12 cellular contexts compared by ENCODE assay signal in genomic region chr20:10857362-10858070, GRCh38.
A peak's percentile ranks its signal among the peaks of the same experiment; 100 is the strongest.
DNase-seq lines count a peak whose midpoint lies in the region; ATAC-seq and TF ChIP-seq lines count a peak whose summit lies in the region.
"Had no signal": no experiment of that assay in that cellular context is flagged by ENCODE, and none has a peak within 500 bp of the region (broad histone marks: within the 10 kb centered on the region; RNA-seq: fewer than 3 reads in every experiment).

No MANE protein-coding gene starts in this region.

- POLR2A ChIA-PET in CD4-positive, alpha-beta memory T cell (lab: Charles Lee; ENCODE audit: partially characterized antibody) = no interaction called here

- DNase-seq in Daoy (ENCODE audit: low read depth) = peak; percentile 57
- DNase-seq in SIG-M5 (lab: John Stamatoyannopoulos, UW) = peak; percentile 71
- DNase-seq in foreskin keratinocyte = peak; percentile 35 to 76
- no peak for DNase-seq in GM13976 (ENCODE audit: low spot score)
- no peak for DNase-seq in CD4-positive, alpha-beta memory T cell
- DNase-seq in coronary artery (ENCODE audit: low spot score) = no peak
- DNase-seq in NK-92 treated with Interleukin-12 subunit alpha and Interleukin-12 subunit beta, amount 100 ng/mL, for 24 hours (lab: John Stamatoyannopoulos, UW) = no peak
- DNase-seq: activated CD4-positive, alpha-beta T cell treated with anti-CD3 and anti-CD28 coated beads for 1 hour; COR-L47; naive B cell had no signal

- in situ Hi-C loops in GM13976 (cut with MboI; ENCODE audit: low sequenced_read_pairs, unreplicated experiment) = no loop called here

- intact Hi-C loops in CD4-positive, alpha-beta memory T cell (cut with micrococcal nuclease) = no loop called here

- no peaks in the 10 kb centered on the region for H3K4me1 Mint-ChIP-seq in CD4-positive, alpha-beta memory T cell
- H3K4me1 Mint-ChIP-seq: naive B cell had no signal

- peaks cover 6% of the 10 kb centered on the region for H3K4me1 ChIP-seq in foreskin keratinocyte
- H3K4me1 ChIP-seq in neutrophil (ENCODE audit: control insufficient read depth in 1 of 2, insufficient read depth in 1 of 2, low read depth in 1 of 2, low read length in 1 of 2) = peaks cover 51 to 55% of the 10 kb centered on the region in 2 experiments
- no peaks in the 10 kb centered on the region for H3K4me1 ChIP-seq in CD4-positive, alpha-beta memory T cell (ENCODE audit: insufficient read depth, low read length)

- TF ChIP-seq CTCF in foreskin keratinocyte (conservative IDR thresholded peaks at IDR 0.05) = no peak
- TF ChIP-seq CTCF in neutrophil (IDR thresholded peaks at IDR 0.05) = no peak
- TF ChIP-seq CTCF in GM13976 (IDR thresholded peaks at IDR 0.05; ENCODE audit: borderline replicate concordance, control extremely low read depth, extremely low read depth, insufficient read depth, missing control alignments) = no peak
- no peak for TF ChIP-seq CTCF in coronary artery (IDR thresholded peaks at IDR 0.05)

- CTCF ChIA-PET in CD4-positive, alpha-beta memory T cell (lab: Charles Lee; ENCODE audit: partially characterized antibody) = no interaction called here

- no peaks in the 10 kb centered on the region for H3K9me3 ChIP-seq in neutrophil
- no peaks in the 10 kb centered on the region for H3K9me3 ChIP-seq in CD4-positive, alpha-beta memory T cell (ENCODE audit: control insufficient read depth in 1 of 2, low read length in 2 of 2)

- no peak for ATAC-seq in foreskin keratinocyte

- peaks cover 0 to 8% (median 3%) of the 10 kb centered on the region in 8 donors for H3K9me3 Mint-ChIP-seq in CD4-positive, alpha-beta memory T cell

- no peak overlapping the region for H3K27ac Mint-ChIP-seq in CD4-positive, alpha-beta memory T cell
- H3K27ac Mint-ChIP-seq: naive B cell had no signal

- H3K4me3 ChIP-seq in neutrophil (ENCODE audit: low read depth in 1 of 2, low read length in 1 of 2) (peak overlapping the region; percentile 20 to 36), coronary artery (no peak overlapping the region)
- no peak overlapping the region for H3K4me3 ChIP-seq in CD4-positive, alpha-beta memory T cell (ENCODE audit: low read length in 2 of 2)
- H3K4me3 ChIP-seq: cardiac muscle cell had no signal

- H3K27me3 Mint-ChIP-seq in CD4-positive, alpha-beta memory T cell = peaks cover 0 to 3% of the 10 kb centered on the region in 2 donors

- no peak overlapping the region for H3K4me3 Mint-ChIP-seq in CD4-positive, alpha-beta memory T cell
- H3K4me3 Mint-ChIP-seq: naive B cell had no signal

- no peaks in the 10 kb centered on the region for H3K36me3 ChIP-seq in neutrophil
- H3K36me3 ChIP-seq in CD4-positive, alpha-beta memory T cell (ENCODE audit: insufficient read depth, low read length) = no peaks in the 10 kb centered on the region
- H3K36me3 ChIP-seq: cardiac muscle cell had no signal

- no peak overlapping the region for H3K27ac ChIP-seq in foreskin keratinocyte
- peak overlapping the region; percentile 89 for H3K27ac ChIP-seq in neutrophil
- no peak overlapping the region for H3K27ac ChIP-seq in CD4-positive, alpha-beta memory T cell (ENCODE audit: low read depth, low read length)
- H3K27ac ChIP-seq in coronary artery = no peak overlapping the region
- H3K27ac ChIP-seq: cardiac muscle cell had no signal

- H3K36me3 Mint-ChIP-seq in CD4-positive, alpha-beta memory T cell = no peaks in the 10 kb centered on the region
- H3K36me3 Mint-ChIP-seq: naive B cell had no signal

- H3K27me3 ChIP-seq in foreskin keratinocyte = no peaks in the 10 kb centered on the region
- H3K27me3 ChIP-seq in neutrophil = no peaks in the 10 kb centered on the region
- no peaks in the 10 kb centered on the region for H3K27me3 ChIP-seq in CD4-positive, alpha-beta memory T cell (ENCODE audit: insufficient read depth, low read length)
- H3K27me3 ChIP-seq: cardiac muscle cell had no signal

Comparison
In these comparisons a context has a peak if more than half of its experiments do, and no peak if none do; other contexts are left out.
1. DNase-seq: peak in Daoy (single experiment), SIG-M5 (single experiment) and foreskin keratinocyte (2 of 2); none in GM13976 (single experiment), CD4-positive, alpha-beta memory T cell (0 of 5), coronary artery (single experiment) and NK-92 treated with Interleukin-12 subunit alpha and Interleukin-12 subunit beta, amount 100 ng/mL, for 24 hours (single experiment).
2. H3K4me3 ChIP-seq: peak in neutrophil (2 of 2); none in CD4-positive, alpha-beta memory T cell (0 of 2) and coronary artery (single experiment).